8 cellular contexts compared by ENCODE assay signal in the genomic region with DNA sequence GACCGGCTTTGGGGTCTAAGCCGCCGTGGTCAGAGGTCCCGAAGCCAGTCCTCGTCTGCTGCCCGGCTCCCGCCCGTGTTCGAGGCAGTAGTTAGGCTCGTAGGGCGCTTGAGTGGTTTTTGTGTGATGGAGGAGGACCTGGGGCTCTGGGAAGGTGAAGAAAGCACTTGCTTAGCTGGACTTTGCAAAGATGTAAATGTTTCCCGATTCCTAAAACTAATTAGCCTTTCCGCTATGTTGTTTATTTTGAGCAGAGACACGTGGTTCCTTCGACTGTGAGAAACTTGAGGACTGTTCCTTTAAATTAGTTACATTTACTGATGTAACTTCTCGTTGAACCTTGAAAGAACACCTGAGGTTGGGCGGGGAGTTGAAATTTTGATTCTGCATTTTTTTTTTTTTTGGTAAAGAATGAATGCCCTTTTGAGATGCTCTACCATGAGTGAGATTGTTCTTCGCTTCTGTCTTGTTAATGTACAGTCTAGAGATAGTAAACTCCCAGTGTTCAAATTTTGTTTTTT.
A peak's percentile ranks its signal among the peaks of the same experiment; 100 is the strongest.
DNase-seq lines count a peak whose midpoint lies in the region; ATAC-seq and FAIRE-seq lines count a peak whose summit lies in the region.

No MANE protein-coding gene starts in this region.

- H3K27me3 Mint-ChIP-seq in memory B cell, result no peaks in the 10 kb centered on the region

- H3K4me3 Mint-ChIP-seq in memory B cell, result peak overlapping the region; percentile 95

- H3K27ac Mint-ChIP-seq in memory B cell, result peak overlapping the region; percentile 99

- H3K9me3 Mint-ChIP-seq in memory B cell, result no peaks in the 10 kb centered on the region

- peak; percentile 0 for ATAC-seq in HG02798 (IDR thresholded peaks at IDR 0.05; ENCODE audit: poor library complexity, unreplicated experiment)
- peak; percentile 26 for ATAC-seq in memory B cell (ENCODE audit: low read depth)

- H3K4me1 Mint-ChIP-seq in memory B cell, result peaks cover 22% of the 10 kb centered on the region

- peaks cover 6% of the 10 kb centered on the region for H3K36me3 Mint-ChIP-seq in memory B cell

- peak; percentile 7 for DNase-seq in NCI-H82 treated with DMSO at 0.1 percent for 48 hours (lab: John Stamatoyannopoulos, UW; ENCODE audit: unreplicated experiment)
- DNase-seq in NCI-H82 (lab: John Stamatoyannopoulos, UW), result no peak
- DNase-seq in NOMO-1 treated with DMSO at 0.1 percent for 48 hours (lab: John Stamatoyannopoulos, UW; ENCODE audit: unreplicated experiment), result peak; percentile 33
- DNase-seq in cerebellar cortex (ENCODE audit: low spot score), result peak; percentile 38
- DNase-seq in memory B cell (ENCODE audit: low spot score in 2 of 2), result no peak
- DNase-seq in urothelium cell line (ENCODE audit: low spot score), result peak; percentile 11
- no peak for DNase-seq in activated effector memory CD4-positive, alpha-beta T cell treated with anti-CD3 and anti-CD28 coated beads, Interleukin-2, amount 50 U/mL, for 16 hours

- FAIRE-seq in urothelium cell line (lab: Jason Lieb, UNC), result no peak

Comparison
In these comparisons a context has a peak if more than half of its experiments do, and no peak if none do; other contexts are left out.
1. DNase-seq: peak in NCI-H82 treated with DMSO at 0.1 percent for 48 hours (single experiment), NOMO-1 treated with DMSO at 0.1 percent for 48 hours (single experiment), cerebellar cortex (single experiment) and urothelium cell line (single experiment); none in NCI-H82 (single experiment), memory B cell (0 of 2) and activated effector memory CD4-positive, alpha-beta T cell treated with anti-CD3 and anti-CD28 coated beads, Interleukin-2, amount 50 U/mL, for 16 hours (single experiment).